ENCODE assay signal across 7 cellular contexts in the genomic region with DNA sequence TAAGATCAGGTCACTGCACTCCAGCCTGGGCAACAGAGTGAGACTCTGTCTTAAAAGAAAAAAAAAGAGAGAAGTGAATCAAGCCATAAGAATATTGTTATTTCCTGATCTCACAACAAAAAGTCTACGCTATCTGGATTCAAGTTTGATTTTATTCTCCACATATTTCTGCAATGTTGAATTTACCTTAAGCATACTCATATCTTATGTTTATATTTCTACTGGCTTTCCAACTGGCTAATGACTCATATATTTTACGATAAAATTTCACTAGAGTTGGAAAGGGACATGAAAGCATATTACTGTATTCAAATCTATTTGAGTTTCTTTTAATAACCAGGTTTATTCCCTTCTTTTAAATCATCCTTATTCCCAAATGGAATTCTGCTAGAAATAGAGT.
"Had no signal": no experiment of that assay in that cellular context is flagged by ENCODE, and none has a peak within 500 bp of the region (broad histone marks: within the 10 kb centered on the region; RNA-seq: fewer than 3 reads in every experiment).

No MANE protein-coding gene starts in this region.

- H3K4me3 ChIP-seq: GM23248, HAP-1 had no signal

- DNase-seq: GM23248, GOT3, H7, HFFc6, KBM-7 had no signal

- H3K36me3 ChIP-seq: HAP-1 had no signal

- ATAC-seq: HCT116 had no signal

- H3K9ac ChIP-seq: GM23248 had no signal

- H3K27ac ChIP-seq: GM23248 had no signal

- H2AFZ ChIP-seq: GM23248 had no signal

- H3K9me3 ChIP-seq: HAP-1 had no signal

- H3K4me1 ChIP-seq: HAP-1 had no signal
